8 cellular contexts compared by ENCODE assay signal in the genomic region with DNA sequence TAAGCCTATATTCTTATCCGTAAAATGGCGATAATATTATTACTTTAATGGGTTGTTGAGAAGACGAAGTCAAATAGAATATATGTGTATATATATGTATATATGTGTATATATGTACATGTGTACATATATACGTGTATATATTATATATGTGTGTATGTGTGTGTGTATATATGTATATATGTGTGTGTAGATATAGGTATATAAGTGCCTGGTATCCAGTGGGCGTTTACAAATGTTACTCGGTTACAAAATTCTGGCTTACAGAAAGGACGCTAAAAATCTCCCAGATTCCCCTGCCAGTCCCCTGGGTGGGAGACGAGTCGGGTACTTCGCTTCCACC. TPM values are rescaled to one million over a fixed set of nuclear protein-coding genes. Genes with fewer than 3 reads are reported as not detected.
DNase-seq lines count a peak whose midpoint lies in the region; ATAC-seq and TF ChIP-seq lines count a peak whose summit lies in the region.

No MANE protein-coding gene starts in this region.

- no peak overlapping the region for H2BK12ac ChIP-seq in neuronal stem cell (ENCODE audit: low read length)

- no peak overlapping the region for H3K14ac ChIP-seq in neuronal stem cell (ENCODE audit: low read length)

- 3% methylated on average over 6 of the region's 10 CpGs for WGBS in HUES64
- WGBS in neuronal stem cell (ENCODE audit: extremely low coverage in 2 of 2, insufficient read length in 2 of 2, insufficient replicate concordance in 1 of 2), 2 donors = no CpG with 5 or more reads among the region's 10 CpGs

- no peak overlapping the region for H4K8ac ChIP-seq in neuronal stem cell (ENCODE audit: low read depth, low read length)

- H3K23ac ChIP-seq in neuronal stem cell (ENCODE audit: low read depth, low read length, poor library complexity) = peak overlapping the region; percentile 96

- TF ChIP-seq CTCF in dorsolateral prefrontal cortex (IDR thresholded peaks at IDR 0.05 in 54 of 56, conservative IDR thresholded peaks at IDR 0.05 in 2 of 56; ENCODE audit: low read depth in 1 of 56, partially characterized antibody in 56 of 56) = no peak

- H3K27ac ChIP-seq in HUES64 (ENCODE audit: low read depth, low read length) (no peak overlapping the region; the same call in 1 of the 2 replicates), dorsolateral prefrontal cortex (peak overlapping the region in 58 of 59 donors; percentile 28 to 94 (median 80)), neuronal stem cell (replicated peaks; ENCODE audit: low read length) (no peak overlapping the region)

- no peak overlapping the region for H4K91ac ChIP-seq in neuronal stem cell (ENCODE audit: low read depth, low read length, poor library complexity)

- H3K79me1 ChIP-seq in neuronal stem cell (ENCODE audit: low read depth, low read length) = peaks cover 2% of the 10 kb centered on the region

- intact Hi-C loops in dorsolateral prefrontal cortex (cut with DNase I) = no loop called here

- H2BK5ac ChIP-seq in neuronal stem cell (ENCODE audit: low read length) = no peak overlapping the region

- H2AK5ac ChIP-seq in neuronal stem cell (ENCODE audit: low read depth, low read length) = no peak overlapping the region

- DNase-seq in dorsolateral prefrontal cortex (no peak), neuronal stem cell (ENCODE audit: low spot score) (no peak), NOMO-1 treated with dmso at 0.1 percent for 144 hours (lab: John Stamatoyannopoulos, UW; ENCODE audit: unreplicated experiment) (no peak), glomerular visceral epithelial cell (ENCODE audit: extremely low spot score) (no peak), HK-2 (ENCODE audit: unreplicated experiment) (no peak), DMS79 treated with DMSO at 0.1 percent for 48 hours (lab: John Stamatoyannopoulos, UW) (no peak)

- peak; percentile 25 for ATAC-seq in GM19043 (IDR thresholded peaks at IDR 0.05; ENCODE audit: low read depth, unreplicated experiment)

- no peak overlapping the region for H3K18ac ChIP-seq in neuronal stem cell (ENCODE audit: low read length)

- H3K27me3 ChIP-seq in HUES64 (ENCODE audit: insufficient read depth, low read length) (peaks cover 20% of the 10 kb centered on the region), dorsolateral prefrontal cortex (no peaks in the 10 kb centered on the region), neuronal stem cell (ENCODE audit: control insufficient read depth in 3 of 3, insufficient read depth in 3 of 3, low read depth in 1 of 3, low read length in 3 of 3) (peaks cover 0 to 13% (median 0%) of the 10 kb centered on the region in 3 experiments)

- H3K4me3 ChIP-seq in HUES64 (ENCODE audit: low read length) (peak overlapping the region; percentile 100), dorsolateral prefrontal cortex (peak overlapping the region; percentile 46 to 99 (median 92)), neuronal stem cell (ENCODE audit: low read length in 2 of 2) (peak overlapping the region; percentile 85 to 90)

- H3K9me3 ChIP-seq in HUES64 (ENCODE audit: insufficient read depth, low read depth, low read length) (no peaks in the 10 kb centered on the region), neuronal stem cell (replicated peaks in 1 of 2; ENCODE audit: control insufficient read depth in 2 of 2, insufficient read depth in 1 of 2, low read depth in 1 of 2, low read length in 2 of 2) (peaks cover 0 to 3% of the 10 kb centered on the region in 2 donors)

- peak overlapping the region; percentile 94 for H3K9ac ChIP-seq in HUES64 (ENCODE audit: low read depth, low read length)
- H3K9ac ChIP-seq in neuronal stem cell (ENCODE audit: low read depth, low read length, poor library complexity) = no peak overlapping the region

- no peak overlapping the region for H2BK120ac ChIP-seq in neuronal stem cell (ENCODE audit: low read depth, low read length)

- H3K4ac ChIP-seq in neuronal stem cell (ENCODE audit: low read length) = no peak overlapping the region

- H3K4me1 ChIP-seq in HUES64 (ENCODE audit: insufficient read depth, low read length) = peaks cover 5% of the 10 kb centered on the region; the same call in 1 of the 2 replicates
- peaks cover 0 to 1% of the 10 kb centered on the region in 2 donors for H3K4me1 ChIP-seq in neuronal stem cell (ENCODE audit: control insufficient read depth in 2 of 2, insufficient read depth in 1 of 2, low read depth in 1 of 2, low read length in 2 of 2)

- H2BK15ac ChIP-seq in neuronal stem cell (ENCODE audit: low read length) = no peak overlapping the region

- H3K4me2 ChIP-seq in neuronal stem cell (ENCODE audit: insufficient read depth, low read length, poor library complexity, severe bottlenecking) = peak overlapping the region; percentile 80

- H3K36me3 ChIP-seq in HUES64 (ENCODE audit: insufficient read depth, low read length) (0 out of 2 replicates have a peak, but pooled peaks cover 5% of the 10 kb centered on the region), neuronal stem cell (replicated peaks in 1 of 2; ENCODE audit: control insufficient read depth in 2 of 2, insufficient read depth in 2 of 2, low read length in 2 of 2) (peaks cover 0 to 11% of the 10 kb centered on the region in 2 donors)

- peak overlapping the region; percentile 100 for H2AFZ ChIP-seq in neuronal stem cell (ENCODE audit: low read length)

RNA-seq across cellular contexts. Expression of gene MTX2, which starts 0.3 kb away (rescaled TPM):
- 42.1 TPM for polyA plus RNA-seq in HUES64 (2013, experiment 1 of 2)
- 51.6 TPM for polyA plus RNA-seq in HUES64 (2013, experiment 2 of 2)
- total RNA-seq in dorsolateral prefrontal cortex = 10 to 100 TPM; 17.0 to 45.9 (median 34.0) TPM
- 39.3 TPM for polyA plus RNA-seq in neuronal stem cell (2013, experiment 1 of 2)
- 40.1 TPM for polyA plus RNA-seq in neuronal stem cell (2013, experiment 2 of 2)

Comparison
In these comparisons a context has a peak if more than half of its experiments do, and no peak if none do; other contexts are left out.
1. H3K27ac ChIP-seq: peak in dorsolateral prefrontal cortex (58 of 59); none in HUES64 (single experiment) and neuronal stem cell (single experiment).
2. Peak in every context shown above with its lines, with median percentiles within 50 percentile points of each other: H3K4me3 ChIP-seq.